10 cellular contexts compared by ENCODE assay signal in genomic region chr18:49490246-49490762, GRCh38. TPM values are rescaled to one million over a fixed set of nuclear protein-coding genes. Genes with fewer than 3 reads are reported as not detected.
DNase-seq lines count a peak whose midpoint lies in the region; ATAC-seq and TF ChIP-seq lines count a peak whose summit lies in the region.
"Had no signal": no experiment of that assay in that cellular context is flagged by ENCODE, and none has a peak within 500 bp of the region (broad histone marks: within the 10 kb centered on the region; RNA-seq: fewer than 3 reads in every experiment).

No MANE protein-coding gene starts in this region.

- in situ Hi-C loops in GM23248 (cut with MboI): no loop called here

- H3K4me1 Mint-ChIP-seq in activated CD8-positive, alpha-beta T cell treated with anti-CD3 and anti-CD28 coated beads, Interleukin-2, amount 10 ng/mL, durations not matched to agents 7 days and 5 days (ENCODE audit: low read depth): peaks cover 55% of the 10 kb centered on the region

- peak overlapping the region; percentile 100 for H3K4me3 ChIP-seq in GM23248
- peak overlapping the region; percentile 100 for H3K4me3 ChIP-seq in iPS-15b (ENCODE audit: low read depth, low read length)

- H3K36me3 ChIP-seq in GM23248 (ENCODE audit: low read depth): peaks cover 41% of the 10 kb centered on the region
- H3K36me3 ChIP-seq in iPS-15b (ENCODE audit: control insufficient read depth, insufficient read depth, low read length): peaks cover 33% of the 10 kb centered on the region

- peak overlapping the region; percentile 93 for H3K27ac ChIP-seq in 22Rv1
- H3K27ac ChIP-seq in GM23248: peak overlapping the region; percentile 97

- no peak overlapping the region for H2AFZ ChIP-seq in GM23248

- 65% methylated on average over 4 of the region's 4 CpGs for WGBS in GM23248 (ENCODE audit: low coverage in 1 of 2, low lambda C conversion rate in 2 of 2, missing lambda C conversion rate in 2 of 2), 2 experiments

- no peaks in the 10 kb centered on the region for H3K9me3 Mint-ChIP-seq in activated CD8-positive, alpha-beta T cell treated with anti-CD3 and anti-CD28 coated beads, Interleukin-2, amount 10 ng/mL, durations not matched to agents 7 days and 5 days (ENCODE audit: insufficient read depth)

- H4K20me1 ChIP-seq in GM23248 (ENCODE audit: insufficient read depth): peaks cover 2% of the 10 kb centered on the region; the same call in 1 of the 2 replicates

- H3K9ac ChIP-seq in GM23248: peak overlapping the region; percentile 100
- no peak overlapping the region for H3K9ac ChIP-seq in iPS-15b (ENCODE audit: low read depth, low read length)

- ATAC-seq in activated CD8-positive, alpha-beta T cell treated with anti-CD3 and anti-CD28 coated beads, Interleukin-2, amount 10 ng/mL, durations not matched to agents 7 days and 5 days: no peak

- peak overlapping the region; percentile 91 for H3K4me2 ChIP-seq in GM23248 (ENCODE audit: unreplicated experiment)

- H3K4me3 Mint-ChIP-seq in activated CD8-positive, alpha-beta T cell treated with anti-CD3 and anti-CD28 coated beads, Interleukin-2, amount 10 ng/mL, durations not matched to agents 7 days and 5 days: peak overlapping the region; percentile 100

- peaks cover 46% of the 10 kb centered on the region for H3K79me2 ChIP-seq in GM23248 (ENCODE audit: insufficient read depth)

- H3K9me3 ChIP-seq in GM23248 (ENCODE audit: low read depth) (no peaks in the 10 kb centered on the region), iPS-15b (ENCODE audit: control insufficient read depth, insufficient read depth, low read length) (no peaks in the 10 kb centered on the region)

- H3K27me3 ChIP-seq in GM23248 (replicated peaks; ENCODE audit: insufficient read depth) (no peaks in the 10 kb centered on the region), iPS-15b (ENCODE audit: control insufficient read depth, insufficient read depth, low read length) (no peaks in the 10 kb centered on the region)

- H3F3A ChIP-seq in GM23248 (ENCODE audit: insufficient read depth): peaks cover 67% of the 10 kb centered on the region

- H3K27ac Mint-ChIP-seq in activated CD8-positive, alpha-beta T cell treated with anti-CD3 and anti-CD28 coated beads, Interleukin-2, amount 10 ng/mL, durations not matched to agents 7 days and 5 days: peak overlapping the region; percentile 99

- H3K9me2 ChIP-seq in GM23248 (ENCODE audit: insufficient read depth): no peaks in the 10 kb centered on the region

- peaks cover 59% of the 10 kb centered on the region for H3K36me3 Mint-ChIP-seq in activated CD8-positive, alpha-beta T cell treated with anti-CD3 and anti-CD28 coated beads, Interleukin-2, amount 10 ng/mL, durations not matched to agents 7 days and 5 days (ENCODE audit: low read depth)

- H3K27me3 Mint-ChIP-seq in activated CD8-positive, alpha-beta T cell treated with anti-CD3 and anti-CD28 coated beads, Interleukin-2, amount 10 ng/mL, durations not matched to agents 7 days and 5 days (ENCODE audit: low read depth): peaks cover 2% of the 10 kb centered on the region

- no peak for TF ChIP-seq CTCF in 22Rv1 (IDR thresholded peaks at IDR 0.05)

- peak; percentile 35 for DNase-seq in GM23248
- DNase-seq in activated CD8-positive, alpha-beta T cell treated with anti-CD3 and anti-CD28 coated beads, Interleukin-2, amount 10 ng/mL, durations not matched to agents 7 days and 5 days: no peak
- DNase-seq in cerebellar cortex (ENCODE audit: low spot score): no peak
- no peak for DNase-seq in CD1c-positive myeloid dendritic cell (ENCODE audit: extremely low spot score)
- DNase-seq in COLO829 (ENCODE audit: low spot score): no peak
- DNase-seq in midbrain (lab: John Stamatoyannopoulos, UW): no peak
- DNase-seq: amygdala, SIG-M5 had no signal

- POLR2A ChIA-PET in activated CD8-positive, alpha-beta T cell treated with anti-CD3 and anti-CD28 coated beads, Interleukin-2, amount 10 ng/mL, durations not matched to agents 7 days and 5 days (lab: Charles Lee): no interaction called here

- H3K4me1 ChIP-seq in GM23248 (ENCODE audit: insufficient read depth) (peaks cover 40% of the 10 kb centered on the region), iPS-15b (ENCODE audit: control insufficient read depth, insufficient read depth, low read length) (peaks cover 10% of the 10 kb centered on the region)

- CTCF ChIA-PET in activated CD8-positive, alpha-beta T cell treated with anti-CD3 and anti-CD28 coated beads, Interleukin-2, amount 10 ng/mL, durations not matched to agents 7 days and 5 days (lab: Charles Lee): no interaction called here

RNA-seq across cellular contexts. Expression of gene RPL17, which starts 2.0 kb away (rescaled TPM):
- total RNA-seq in GM23248 (2014; rRNA removed; shearing (Covaris generic)): 1,224 and 1,264 TPM in 2 replicates
- 725 and 752 TPM in 2 replicates for polyA plus RNA-seq in GM23248 (2016; fragmentation: Nextera tagmentation; extraction: Ambion mirVana)
- 1,000 to 10,000 TPM; 1,415 to 1,420 TPM for total RNA-seq in activated CD8-positive, alpha-beta T cell treated with anti-CD3 and anti-CD28 coated beads, Interleukin-2, amount 10 ng/mL, durations not matched to agents 7 days and 5 days

RNA-seq across cellular contexts. Expression of gene C18orf32, which starts 3.3 kb away (rescaled TPM):
- total RNA-seq in GM23248 (2014; rRNA removed; shearing (Covaris generic)): 26.6 and 43.7 TPM in 2 replicates
- 77.0 and 78.2 TPM in 2 replicates for polyA plus RNA-seq in GM23248 (2016; fragmentation: Nextera tagmentation; extraction: Ambion mirVana)
- 10 to 100 TPM; 14.9 to 20.9 TPM for total RNA-seq in activated CD8-positive, alpha-beta T cell treated with anti-CD3 and anti-CD28 coated beads, Interleukin-2, amount 10 ng/mL, durations not matched to agents 7 days and 5 days

RNA-seq across cellular contexts. Expression of gene DYM, which starts 29.9 kb away (rescaled TPM):
- 34.1 and 43.4 TPM in 2 replicates for total RNA-seq in GM23248 (2014; rRNA removed; shearing (Covaris generic))
- 51.5 and 57.9 TPM in 2 replicates for polyA plus RNA-seq in GM23248 (2016; fragmentation: Nextera tagmentation; extraction: Ambion mirVana)
- 10 to 100 TPM; 61.9 to 68.1 TPM for total RNA-seq in activated CD8-positive, alpha-beta T cell treated with anti-CD3 and anti-CD28 coated beads, Interleukin-2, amount 10 ng/mL, durations not matched to agents 7 days and 5 days
